In the genomic region with DNA sequence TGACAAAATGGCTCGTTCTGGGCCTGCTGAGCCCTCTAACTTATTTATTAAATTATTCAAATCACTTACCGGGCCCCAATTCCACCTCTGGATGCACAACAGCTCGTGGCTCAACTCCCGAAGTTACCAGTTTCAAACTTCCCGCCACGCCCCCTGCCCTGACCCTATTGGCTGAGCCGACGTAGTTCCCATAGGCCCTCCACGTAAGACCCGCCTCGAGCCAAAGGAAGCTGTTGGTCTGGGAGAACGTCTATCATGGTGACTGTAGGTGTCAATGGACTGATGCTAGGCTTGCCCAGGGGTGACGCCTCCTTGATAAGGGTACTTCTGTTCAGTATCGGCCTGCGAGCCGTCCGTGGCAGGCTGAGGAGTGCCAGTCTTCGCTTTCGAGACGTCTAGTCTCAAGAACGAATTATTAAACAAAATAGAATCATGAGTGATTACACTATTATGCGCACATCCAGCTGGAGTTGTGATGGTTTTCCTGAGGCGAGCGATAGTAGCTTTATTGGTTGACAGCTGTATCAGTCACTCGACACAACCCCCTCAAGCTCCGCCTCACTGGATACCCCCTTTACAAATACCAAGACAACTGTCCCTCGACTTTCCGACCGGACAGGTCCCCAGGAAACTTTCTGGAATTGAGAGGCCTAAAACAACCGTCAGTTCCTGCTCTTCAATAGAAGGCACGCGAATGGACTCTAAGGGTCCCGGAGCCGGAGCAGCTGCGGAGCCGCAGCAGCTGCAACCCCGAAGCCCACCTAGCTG, we compare ENCODE assay signal across 8 cellular contexts. TPM values are rescaled to one million over a fixed set of nuclear protein-coding genes. Genes with fewer than 3 reads are reported as not detected.
DNase-seq lines count a peak whose midpoint lies in the region; ATAC-seq and TF ChIP-seq lines count a peak whose summit lies in the region.

A gene (minus strand): TSS at position 134 of the 768 bp plus-strand sequence. CDS start 334 bp downstream, outside the sequence.

- WGBS in transverse colon (ENCODE audit: low coverage in 1 of 2), 2 donors, result 0% methylated on average over 37 of the region's 37 CpGs; no CpG with 5 or more reads in 1 of the 2 donors

- H3K4me3 ChIP-seq in GM12875 (ENCODE audit: low read depth, low read length) (peak within 1 kb of the TSS; percentile 86), adipocyte (ENCODE audit: low read length) (peak within 1 kb of the TSS; percentile 84), cardiac muscle cell (peak within 1 kb of the TSS; percentile 53), parathyroid adenoma (ENCODE audit: low read depth, low read length) (peak within 1 kb of the TSS; percentile 96), transverse colon (peak within 1 kb of the TSS; percentile 37 to 82 (median 54))

- H3K9ac ChIP-seq in adipocyte (ENCODE audit: low read length) (peak within 1 kb of the TSS; percentile 85), parathyroid adenoma (peak within 1 kb of the TSS; percentile 13)

- H3K27me3 ChIP-seq in adipocyte (replicated peaks; ENCODE audit: control insufficient read depth, insufficient read depth, low read length) (no peaks in the 10 kb centered on the region), cardiac muscle cell (no peaks in the 10 kb centered on the region), parathyroid adenoma (ENCODE audit: control insufficient read depth, insufficient read depth, low read length) (no peaks in the 10 kb centered on the region), transverse colon (no peaks in the 10 kb centered on the region)

- H3K79me2 ChIP-seq in parathyroid adenoma, result peaks cover 23% of the 10 kb centered on the region

- intact Hi-C loops in transverse colon (cut with DNase I; ENCODE audit: low total_unique reads), result no loop called here

- H2AFZ ChIP-seq in parathyroid adenoma, result peak within 1 kb of the TSS; percentile 99

- DNase-seq in NCI-H1436 (lab: John Stamatoyannopoulos, UW) (peak; percentile 98), T follicular helper cell (ENCODE audit: low read depth) (peak; percentile 86), adipocyte (ENCODE audit: low read depth) (peak; percentile 98), cardiac muscle cell (ENCODE audit: low read depth in 1 of 2, low spot score in 1 of 2) (peak; percentile 98 to 99), transverse colon (peak; percentile 95)

- peak; percentile 99 for TF ChIP-seq POLR2A in transverse colon (IDR thresholded peaks at IDR 0.05)

- H3K36me3 ChIP-seq in adipocyte (ENCODE audit: control insufficient read depth, insufficient read depth, low read length, severe bottlenecking) (peaks cover 13% of the 10 kb centered on the region), cardiac muscle cell (peaks cover 8% of the 10 kb centered on the region), parathyroid adenoma (ENCODE audit: control insufficient read depth, insufficient read depth, low read length) (no peaks in the 10 kb centered on the region), transverse colon (peaks cover 0 to 2% (median 0%) of the 10 kb centered on the region in 4 donors)

- H3K9me3 ChIP-seq in adipocyte (ENCODE audit: control insufficient read depth, low read length), result no peaks in the 10 kb centered on the region
- H3K9me3 ChIP-seq in cardiac muscle cell (ENCODE audit: low read depth), result no peaks in the 10 kb centered on the region
- no peaks in the 10 kb centered on the region for H3K9me3 ChIP-seq in parathyroid adenoma (ENCODE audit: control insufficient read depth, low read length)
- no peaks in the 10 kb centered on the region for H3K9me3 ChIP-seq in transverse colon

- no peak for TF ChIP-seq EP300 in transverse colon (IDR thresholded peaks at IDR 0.05; ENCODE audit: low read depth)

- H3K27ac ChIP-seq in cardiac muscle cell, result peak within 1 kb of the TSS; percentile 84
- peak within 1 kb of the TSS; percentile 98 for H3K27ac ChIP-seq in parathyroid adenoma
- H3K27ac ChIP-seq in transverse colon, result peak within 1 kb of the TSS; percentile 97 to 99 (median 98)

- peak within 1 kb of the TSS; percentile 99 for H3K4me2 ChIP-seq in parathyroid adenoma (ENCODE audit: low read length)

- ATAC-seq in HG02798 (IDR thresholded peaks at IDR 0.05; ENCODE audit: poor library complexity, unreplicated experiment), result peak; percentile 51

- in situ Hi-C loops in transverse colon (cut with MboI; ENCODE audit: low pct_ligation_motif_present in 1 of 4, low pct_unique_long_range_greater_than_20kb in 1 of 4, low sequenced_read_pairs in 3 of 4), result no loop called here

- H3K4me1 ChIP-seq in adipocyte (ENCODE audit: control insufficient read depth, insufficient read depth, low read length), result peaks cover 22% of the 10 kb centered on the region
- no peaks in the 10 kb centered on the region for H3K4me1 ChIP-seq in cardiac muscle cell (ENCODE audit: low read depth)
- peaks cover 17% of the 10 kb centered on the region for H3K4me1 ChIP-seq in parathyroid adenoma
- peaks cover 10 to 27% (median 17%) of the 10 kb centered on the region in 4 donors for H3K4me1 ChIP-seq in transverse colon

- no peak for TF ChIP-seq CTCF in GM12875 (IDR thresholded peaks at IDR 0.05; ENCODE audit: borderline replicate concordance, insufficient read depth, low read depth, low read length)
- no peak for TF ChIP-seq CTCF in cardiac muscle cell (IDR thresholded peaks at IDR 0.05; ENCODE audit: low read depth, low read length)
- TF ChIP-seq CTCF in parathyroid adenoma (IDR thresholded peaks at IDR 0.05), result no peak
- TF ChIP-seq CTCF in transverse colon (IDR thresholded peaks at IDR 0.05), result peak in 2 of 5 experiments; percentile 12 to 45

RNA-seq across cellular contexts. Expression of the gene that starts here (rescaled TPM):
- 11.5 and 42.8 TPM in 2 replicates for total RNA-seq in cardiac muscle cell
- polyA plus RNA-seq in cardiac muscle cell, result 10.4 and 84.9 TPM in 2 replicates
- 1 to 10 TPM in 3 of 4 donors, not detected in 1; 3.0 to 8.8 (median 3.3) TPM for total RNA-seq in transverse colon

Comparison
In these comparisons a context has a peak if more than half of its experiments do, and no peak if none do; other contexts are left out.
1. Peak in every context shown above with its lines: DNase-seq, ATAC-seq, H3K4me3 ChIP-seq and H3K27ac ChIP-seq.